ENCODE assay signal across 23 cellular contexts in the genomic region with DNA sequence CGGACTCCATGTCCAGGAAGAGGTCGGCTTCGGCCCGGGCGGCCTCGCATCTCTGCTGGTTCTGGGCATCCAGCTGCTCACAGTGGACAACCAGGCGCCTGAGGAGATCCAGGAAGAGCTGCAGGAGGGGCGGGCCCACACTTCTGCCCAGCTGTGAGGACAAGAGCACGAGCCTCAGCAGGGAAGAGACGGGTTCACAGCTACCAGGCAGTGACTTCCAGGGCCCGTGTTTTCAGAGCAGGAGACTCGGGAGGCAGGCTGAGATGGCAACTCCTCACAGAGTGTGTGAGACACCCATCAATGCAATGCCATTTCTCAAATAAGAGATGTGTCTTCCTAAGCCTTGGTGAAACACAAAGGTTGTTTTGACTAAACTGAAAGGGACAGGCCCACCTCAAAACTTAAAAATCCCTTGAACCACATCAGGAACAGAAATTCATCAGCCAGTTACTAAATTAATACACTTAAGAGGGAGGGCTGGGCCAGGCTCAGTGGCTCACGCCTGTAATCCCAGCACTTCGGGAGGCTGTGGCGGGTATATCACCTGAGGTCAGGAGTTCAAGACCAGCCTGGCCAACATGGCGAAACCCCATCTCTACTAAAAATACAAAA. TPM values are rescaled to one million over a fixed set of nuclear protein-coding genes. Genes with fewer than 3 reads are reported as not detected.
"Had no signal": no experiment of that assay in that cellular context is flagged by ENCODE, and none has a peak within 500 bp of the region (broad histone marks: within the 10 kb centered on the region; RNA-seq: fewer than 3 reads in every experiment).

No MANE protein-coding gene starts in this region.

- H3K27ac Mint-ChIP-seq: activated CD4-positive, alpha-beta T cell treated with anti-CD3 and anti-CD28 coated beads, Interleukin-2, amount 10 ng/mL, durations not matched to agents 7 days and 5 days; activated naive CD4-positive, alpha-beta T cell treated with anti-CD3 and anti-CD28 coated beads for 36 hours; activated T-helper 1 cell treated with anti-CD3 and anti-CD28 coated beads, Interleukin-12 subunit alpha, Interleukin-12 subunit beta, Interleukin-2, Interleukin-4 antibody, amounts not matched to agents 30 ng/mL and 10 ng/mL and 1 ng/mL, durations not matched to agents 14 hours and 24 hours and 36 hours; naive thymus-derived CD8-positive, alpha-beta T cell had no signal

- H3K27me3 Mint-ChIP-seq: activated CD4-positive, alpha-beta T cell treated with anti-CD3 and anti-CD28 coated beads, Interleukin-2, amount 10 ng/mL, durations not matched to agents 7 days and 5 days; naive thymus-derived CD8-positive, alpha-beta T cell had no signal

- H3K4me1 ChIP-seq: ascending aorta, esophagus muscularis mucosa, left ventricle myocardium inferior, pancreas, upper lobe of right lung had no signal

- H3K4me3 Mint-ChIP-seq: activated CD4-positive, alpha-beta T cell treated with anti-CD3 and anti-CD28 coated beads, Interleukin-2, amount 10 ng/mL, durations not matched to agents 7 days and 5 days; activated naive CD4-positive, alpha-beta T cell treated with anti-CD3 and anti-CD28 coated beads for 36 hours; activated T-helper 1 cell treated with anti-CD3 and anti-CD28 coated beads, Interleukin-12 subunit alpha, Interleukin-12 subunit beta, Interleukin-2, Interleukin-4 antibody, amounts not matched to agents 30 ng/mL and 10 ng/mL and 1 ng/mL, durations not matched to agents 14 hours and 24 hours and 36 hours; naive thymus-derived CD8-positive, alpha-beta T cell had no signal

- H3K27ac ChIP-seq: ascending aorta, esophagus muscularis mucosa, left ventricle myocardium inferior had no signal

- ATAC-seq: naive thymus-derived CD8-positive, alpha-beta T cell had no signal

- FAIRE-seq: kidney, pancreas had no signal

- DNase-seq: activated CD4-positive, alpha-beta T cell treated with anti-CD3 and anti-CD28 coated beads, Interleukin-2, amount 10 ng/mL, durations not matched to agents 7 days and 5 days; activated CD4-positive, CD25-positive, alpha-beta regulatory T cell; activated naive CD4-positive, alpha-beta T cell treated with anti-CD3 and anti-CD28 coated beads for 36 hours; hippocampal formation; kidney; left ventricle myocardium inferior; naive thymus-derived CD8-positive, alpha-beta T cell; stimulated activated naive CD4-positive, alpha-beta T cell; SW 1271; upper lobe of right lung had no signal

- H3K27me3 ChIP-seq: ascending aorta, esophagus muscularis mucosa, pancreas, upper lobe of right lung had no signal

- H3K4me3 ChIP-seq: ascending aorta, esophagus muscularis mucosa, left ventricle myocardium inferior, pancreas, upper lobe of right lung had no signal

- H3K9me3 ChIP-seq: pancreas, upper lobe of right lung had no signal

RNA-seq across cellular contexts. Expression of a gene that starts 50.8 kb away (rescaled TPM):
- total RNA-seq: activated CD4-positive, alpha-beta T cell treated with anti-CD3 and anti-CD28 coated beads, Interleukin-2, amount 10 ng/mL, durations not matched to agents 7 days and 5 days; activated naive CD4-positive, alpha-beta T cell treated with anti-CD3 and anti-CD28 coated beads for 36 hours; activated T-helper 1 cell treated with anti-CD3 and anti-CD28 coated beads, Interleukin-12 subunit alpha, Interleukin-12 subunit beta, Interleukin-2, Interleukin-4 antibody, amounts not matched to agents 30 ng/mL and 10 ng/mL and 1 ng/mL, durations not matched to agents 14 hours and 24 hours and 36 hours; ascending aorta; bronchial epithelial cell; chondrocyte; dermis microvascular lymphatic vessel endothelial cell; esophagus muscularis mucosa; fibroblast of villous mesenchyme; glomerular endothelial cell; kidney; left ventricle myocardium inferior; mucosa of gallbladder; naive thymus-derived CD8-positive, alpha-beta T cell; renal cortical epithelial cell; SK-MEL-5; T-helper 2 cell treated with Interferon-gamma antibody and Interleukin-4, amounts not matched to agents 100 ng/mL and 5 ng/mL, for 36 hours had no signal
- polyA plus RNA-seq: naive thymus-derived CD8-positive, alpha-beta T cell had no signal
